10 cellular contexts compared by ENCODE assay signal in the genomic region with DNA sequence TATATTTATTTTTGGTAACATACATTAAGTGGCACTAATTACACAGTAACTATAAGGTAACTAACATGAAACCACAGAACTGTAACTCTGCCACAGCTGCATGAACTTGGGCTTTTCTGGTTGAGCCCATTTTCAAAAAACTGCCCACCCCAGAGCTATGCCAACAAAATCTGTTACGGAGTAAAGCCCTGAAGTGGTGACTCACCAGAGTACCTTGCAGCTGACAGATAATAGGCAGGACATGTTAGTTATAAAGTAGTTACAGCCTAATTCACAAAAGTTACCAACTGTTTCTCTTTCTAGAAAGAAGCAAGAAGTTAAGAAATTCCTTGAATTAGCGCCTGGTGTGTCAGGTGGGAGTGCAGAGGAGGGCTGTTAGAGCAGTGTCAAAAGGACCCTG. TPM values are rescaled to one million over a fixed set of nuclear protein-coding genes. Genes with fewer than 3 reads are reported as not detected.
DNase-seq lines count a peak whose midpoint lies in the region; ATAC-seq, FAIRE-seq and TF ChIP-seq lines count a peak whose summit lies in the region.
"Had no signal": no experiment of that assay in that cellular context is flagged by ENCODE, and none has a peak within 500 bp of the region (broad histone marks: within the 10 kb centered on the region; RNA-seq: fewer than 3 reads in every experiment).

No MANE protein-coding gene starts in this region.

- peaks cover under 1% of the 10 kb centered on the region for H3K79me1 ChIP-seq in neuronal stem cell (ENCODE audit: low read depth, low read length)

- H2AK5ac ChIP-seq in neuronal stem cell (ENCODE audit: low read depth, low read length) = no peak overlapping the region

- H4K91ac ChIP-seq in neuronal stem cell (ENCODE audit: low read depth, low read length, poor library complexity) = no peak overlapping the region

- peaks cover 21% of the 10 kb centered on the region for H3K4me1 Mint-ChIP-seq in activated CD4-positive, alpha-beta T cell treated with anti-CD3 and anti-CD28 coated beads, Interleukin-2, amount 10 ng/mL, durations not matched to agents 24 days and 14 days
- peaks cover 28 to 38% (median 32%) of the 10 kb centered on the region in 3 donors for H3K4me1 Mint-ChIP-seq in T-cell

- H3K36me3 ChIP-seq in spleen (peaks cover 6 to 87% (median 57%) of the 10 kb centered on the region in 6 donors), neuronal stem cell (replicated peaks in 1 of 2; ENCODE audit: control insufficient read depth in 2 of 2, insufficient read depth in 2 of 2, low read length in 2 of 2) (peaks cover 32 to 76% of the 10 kb centered on the region in 2 donors), kidney (ENCODE audit: control insufficient read depth in 1 of 2, insufficient read depth in 2 of 2, low read length in 2 of 2) (peaks cover 7 to 39% of the 10 kb centered on the region in 2 donors)

- DNase-seq in activated CD4-positive, alpha-beta T cell treated with anti-CD3 and anti-CD28 coated beads, Interleukin-2, amount 10 ng/mL, durations not matched to agents 24 days and 14 days = no peak
- no peak for DNase-seq in activated CD4-positive, alpha-beta T cell treated with anti-CD3 and anti-CD28 coated beads for 1 hour
- DNase-seq in T-cell = no peak
- peak; percentile 57 for DNase-seq in fibroblast of mammary gland (ENCODE audit: low read depth)
- no peak for DNase-seq in spleen
- no peak for DNase-seq in neuronal stem cell (ENCODE audit: low spot score)
- DNase-seq in kidney = no peak
- DNase-seq: activated CD4-positive, alpha-beta T cell treated with anti-CD3 and anti-CD28 coated beads, Interleukin-2, amount 50 U/mL, for 48 hours; NCI-H2081 treated with DMSO at 0.1 percent for 48 hours had no signal

- no peak overlapping the region for H4K8ac ChIP-seq in neuronal stem cell (ENCODE audit: low read depth, low read length)

- no peaks in the 10 kb centered on the region for H3K27me3 Mint-ChIP-seq in activated CD4-positive, alpha-beta T cell treated with anti-CD3 and anti-CD28 coated beads, Interleukin-2, amount 10 ng/mL, durations not matched to agents 24 days and 14 days
- H3K27me3 Mint-ChIP-seq in T-cell = no peaks in the 10 kb centered on the region

- 77 to 84% (median 84%) methylated on average over 2 of the region's 2 CpGs for WGBS in spleen, 5 donors
- no CpG with 5 or more reads among the region's 2 CpGs for WGBS in neuronal stem cell (ENCODE audit: extremely low coverage in 2 of 2, insufficient read length in 2 of 2, insufficient replicate concordance in 1 of 2), 2 donors

- intact Hi-C loops in activated CD4-positive, alpha-beta T cell treated with anti-CD3 and anti-CD28 coated beads, Interleukin-2, amount 10 ng/mL, durations not matched to agents 24 days and 14 days (cut with micrococcal nuclease) = loop anchor here (5.0 kb wide), 3 partner anchors 68 to 267 kb away; partner anchors contain the start of genes C3orf62, NICN1 and QRICH1
- intact Hi-C loops in spleen (cut with DNase I; ENCODE audit: low total_unique reads) (no loop called here), kidney (cut with DNase I) (no loop called here)

- H3K27me3 ChIP-seq in spleen (replicated peaks in 1 of 7) (no peaks in the 10 kb centered on the region), neuronal stem cell (ENCODE audit: control insufficient read depth in 3 of 3, insufficient read depth in 3 of 3, low read depth in 1 of 3, low read length in 3 of 3) (no peaks in the 10 kb centered on the region)

- no peak for TF ChIP-seq POLR2A in spleen (IDR thresholded peaks at IDR 0.05)

- peak overlapping the region; percentile 95 for H3K4me3 Mint-ChIP-seq in activated CD4-positive, alpha-beta T cell treated with anti-CD3 and anti-CD28 coated beads, Interleukin-2, amount 10 ng/mL, durations not matched to agents 24 days and 14 days
- H3K4me3 Mint-ChIP-seq in T-cell = peak overlapping the region in 2 of 3 donors; percentile 87 to 95

- H2BK15ac ChIP-seq in neuronal stem cell (ENCODE audit: low read length) = no peak overlapping the region

- CTCF ChIA-PET in T-cell (lab: Charles Lee) = interaction anchor here (0.8 to 3.3 kb wide), 3 partner anchors 19 to 56 kb away, joined by 5 to 13 read pairs (median 5); partner anchors contain the start of gene USP4 (in 2 of the 2)

- TF ChIP-seq CTCF in fibroblast of mammary gland (conservative IDR thresholded peaks at IDR 0.05; ENCODE audit: control insufficient read depth, insufficient read depth, low read depth, low read length) = no peak
- no peak for TF ChIP-seq CTCF in spleen (IDR thresholded peaks at IDR 0.05 in 8 of 11, conservative IDR thresholded peaks at IDR 0.05 in 3 of 11)
- no peak for TF ChIP-seq CTCF in kidney (IDR thresholded peaks at IDR 0.05; ENCODE audit: borderline replicate concordance, extremely low read depth, insufficient read depth)

- no peak overlapping the region for H2BK12ac ChIP-seq in neuronal stem cell (ENCODE audit: low read length)

- H3K4ac ChIP-seq in neuronal stem cell (ENCODE audit: low read length) = no peak overlapping the region

- no peak overlapping the region for H3K4me2 ChIP-seq in neuronal stem cell (ENCODE audit: insufficient read depth, low read length, poor library complexity, severe bottlenecking)

- H3K9me3 ChIP-seq in spleen (no peaks in the 10 kb centered on the region), neuronal stem cell (replicated peaks in 1 of 2; ENCODE audit: control insufficient read depth in 2 of 2, insufficient read depth in 1 of 2, low read depth in 1 of 2, low read length in 2 of 2) (peaks cover 0 to 4% of the 10 kb centered on the region in 2 donors), kidney (ENCODE audit: control insufficient read depth in 1 of 2, low read length in 2 of 2) (no peaks in the 10 kb centered on the region)

- H2BK120ac ChIP-seq in neuronal stem cell (ENCODE audit: low read depth, low read length) = no peak overlapping the region

- H2BK5ac ChIP-seq in neuronal stem cell (ENCODE audit: low read length) = no peak overlapping the region

- H3K23ac ChIP-seq in neuronal stem cell (ENCODE audit: low read depth, low read length, poor library complexity) = no peak overlapping the region

- no peak overlapping the region for H2AFZ ChIP-seq in neuronal stem cell (ENCODE audit: low read length)

- H3K27ac Mint-ChIP-seq in activated CD4-positive, alpha-beta T cell treated with anti-CD3 and anti-CD28 coated beads, Interleukin-2, amount 10 ng/mL, durations not matched to agents 24 days and 14 days = peak overlapping the region; percentile 91
- H3K27ac Mint-ChIP-seq in T-cell = peak overlapping the region; percentile 83 to 93

- no peak for FAIRE-seq in kidney (lab: Jason Lieb, UNC)

- H3K4me3 ChIP-seq in fibroblast of mammary gland (ENCODE audit: control insufficient read depth, low read depth, low read length) (no peak overlapping the region), spleen (no peak overlapping the region), neuronal stem cell (ENCODE audit: low read length in 2 of 2) (no peak overlapping the region), kidney (ENCODE audit: low read length in 2 of 2) (no peak overlapping the region)

- H3K9me3 Mint-ChIP-seq in activated CD4-positive, alpha-beta T cell treated with anti-CD3 and anti-CD28 coated beads, Interleukin-2, amount 10 ng/mL, durations not matched to agents 24 days and 14 days = no peaks in the 10 kb centered on the region
- H3K9me3 Mint-ChIP-seq in T-cell = no peaks in the 10 kb centered on the region

- peaks cover 60% of the 10 kb centered on the region for H3K36me3 Mint-ChIP-seq in activated CD4-positive, alpha-beta T cell treated with anti-CD3 and anti-CD28 coated beads, Interleukin-2, amount 10 ng/mL, durations not matched to agents 24 days and 14 days (ENCODE audit: low read depth)
- peaks cover 35% of the 10 kb centered on the region for H3K36me3 Mint-ChIP-seq in T-cell

- H3K18ac ChIP-seq in neuronal stem cell (ENCODE audit: low read length) = no peak overlapping the region

- no peak overlapping the region for H3K14ac ChIP-seq in neuronal stem cell (ENCODE audit: low read length)

- H3K4me1 ChIP-seq in spleen = peaks cover 18 to 65% (median 44%) of the 10 kb centered on the region in 6 donors
- peaks cover 7 to 10% of the 10 kb centered on the region in 2 donors for H3K4me1 ChIP-seq in neuronal stem cell (ENCODE audit: control insufficient read depth in 2 of 2, insufficient read depth in 1 of 2, low read depth in 1 of 2, low read length in 2 of 2)
- peaks cover 9 to 16% of the 10 kb centered on the region in 2 donors for H3K4me1 ChIP-seq in kidney (ENCODE audit: control insufficient read depth in 1 of 2, insufficient read depth in 1 of 2, low read depth in 1 of 2, low read length in 2 of 2)

- no peak for ATAC-seq in T-cell (replicated peaks in 1 of 4)
- no peak for ATAC-seq in HG03097 (IDR thresholded peaks at IDR 0.05; ENCODE audit: low FRiP score, unreplicated experiment)

- H3K9ac ChIP-seq in neuronal stem cell (ENCODE audit: low read depth, low read length, poor library complexity) (no peak overlapping the region), kidney (ENCODE audit: low read length in 2 of 2) (no peak overlapping the region)

- peak overlapping the region in 7 of 8 donors; percentile 86 to 96 (median 92) for H3K27ac ChIP-seq in spleen
- no peak overlapping the region for H3K27ac ChIP-seq in neuronal stem cell (replicated peaks; ENCODE audit: low read length)
- H3K27ac ChIP-seq in kidney (ENCODE audit: low read depth in 2 of 2, low read length in 2 of 2) = peak overlapping the region in 1 of 2 donors; percentile 87

- POLR2A ChIA-PET in T-cell (lab: Charles Lee) = interaction anchor here in 1 of 2 donors (1.6 kb wide), 1 partner anchor 19 kb away, joined by 10 read pairs; the partner anchor contains the start of gene USP4

RNA-seq across cellular contexts. Expression of gene GPX1, which starts 1.5 kb away (rescaled TPM):
- 190 and 200 TPM in 2 replicates for total RNA-seq in activated CD4-positive, alpha-beta T cell treated with anti-CD3 and anti-CD28 coated beads, Interleukin-2, amount 10 ng/mL, durations not matched to agents 24 days and 14 days
- total RNA-seq in T-cell (10 to 100 TPM; 45.1 to 87.5 (median 73.8) TPM), spleen (100 to 1,000 TPM; 252 to 415 (median 300) TPM), kidney (375 TPM)
- polyA plus RNA-seq in spleen (100 to 1,000 TPM; 360 to 652 (median 488) TPM), kidney (ENCODE audit: insufficient read depth, low read depth, low replicate concordance) (454 TPM)
- 175 TPM for polyA plus RNA-seq in neuronal stem cell (2013, experiment 1 of 2)
- polyA plus RNA-seq in neuronal stem cell (2013, experiment 2 of 2) = 169 TPM

RNA-seq across cellular contexts. Expression of gene USP4, which starts 19.8 kb away (rescaled TPM):
- total RNA-seq in activated CD4-positive, alpha-beta T cell treated with anti-CD3 and anti-CD28 coated beads, Interleukin-2, amount 10 ng/mL, durations not matched to agents 24 days and 14 days = 94.0 and 96.9 TPM in 2 replicates
- total RNA-seq in T-cell = 100 to 1,000 TPM; 101 to 107 (median 103) TPM
- total RNA-seq in spleen = 100 to 1,000 TPM in 2 of 7 donors, 10 to 100 TPM in 5; 48.9 to 107 (median 84.5) TPM
- polyA plus RNA-seq in spleen = 10 to 100 TPM; 28.1 to 52.2 (median 33.4) TPM
- polyA plus RNA-seq in neuronal stem cell (2013, experiment 1 of 2) = 29.8 TPM
- polyA plus RNA-seq in neuronal stem cell (2013, experiment 2 of 2) = 30.3 TPM
- total RNA-seq in kidney = 72.5 TPM
- polyA plus RNA-seq in kidney (ENCODE audit: insufficient read depth, low read depth, low replicate concordance) = 28.5 TPM

RNA-seq across cellular contexts. Expression of gene RHOA, which starts 52.2 kb away (rescaled TPM):
- 381 and 391 TPM in 2 replicates for total RNA-seq in activated CD4-positive, alpha-beta T cell treated with anti-CD3 and anti-CD28 coated beads, Interleukin-2, amount 10 ng/mL, durations not matched to agents 24 days and 14 days
- total RNA-seq in T-cell (100 to 1,000 TPM; 247 to 279 (median 269) TPM), spleen (100 to 1,000 TPM; 452 to 693 (median 522) TPM), kidney (709 TPM)
- polyA plus RNA-seq in spleen (100 to 1,000 TPM; 226 to 346 (median 297) TPM), kidney (ENCODE audit: insufficient read depth, low read depth, low replicate concordance) (345 TPM)
- polyA plus RNA-seq in neuronal stem cell (2013, experiment 1 of 2) = 432 TPM
- polyA plus RNA-seq in neuronal stem cell (2013, experiment 2 of 2) = 436 TPM

RNA-seq across cellular contexts. Expression of gene TCTA, which starts 52.6 kb away (rescaled TPM):
- 18.7 and 21.2 TPM in 2 replicates for total RNA-seq in activated CD4-positive, alpha-beta T cell treated with anti-CD3 and anti-CD28 coated beads, Interleukin-2, amount 10 ng/mL, durations not matched to agents 24 days and 14 days
- 10 to 100 TPM; 22.8 to 38.2 (median 34.3) TPM for total RNA-seq in T-cell
- 10 to 100 TPM; 22.1 to 39.4 (median 28.6) TPM for total RNA-seq in spleen
- polyA plus RNA-seq in spleen = 10 to 100 TPM; 18.2 to 27.4 (median 25.4) TPM
- polyA plus RNA-seq in neuronal stem cell (2013, experiment 1 of 2) = 2.6 TPM
- 2.8 TPM for polyA plus RNA-seq in neuronal stem cell (2013, experiment 2 of 2)
- 76.7 TPM for total RNA-seq in kidney
- 83.2 TPM for polyA plus RNA-seq in kidney (ENCODE audit: insufficient read depth, low read depth, low replicate concordance)
